17 cellular contexts compared by ENCODE assay signal in the genomic region with DNA sequence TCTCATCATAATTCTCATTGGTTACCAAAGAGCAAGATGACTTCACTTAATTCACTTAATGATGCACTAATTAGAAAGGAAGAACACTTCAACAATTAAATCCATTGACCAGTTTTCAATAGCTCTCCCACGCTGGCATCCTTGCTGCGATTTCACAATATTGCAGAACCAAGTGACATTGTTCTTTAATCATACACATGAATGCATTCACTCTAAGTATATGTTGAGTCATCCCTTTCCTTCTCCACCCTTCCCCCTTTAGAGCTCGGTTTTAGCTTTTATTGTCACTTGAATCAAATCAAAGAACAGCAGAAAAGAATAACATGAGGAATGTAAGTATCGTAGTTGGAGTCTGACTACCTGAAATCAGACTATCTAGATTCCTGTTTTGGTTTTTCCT.
A peak's percentile ranks its signal among the peaks of the same experiment; 100 is the strongest.
DNase-seq lines count a peak whose midpoint lies in the region; ATAC-seq, FAIRE-seq and TF ChIP-seq lines count a peak whose summit lies in the region.
"Had no signal": no experiment of that assay in that cellular context is flagged by ENCODE, and none has a peak within 500 bp of the region (broad histone marks: within the 10 kb centered on the region; RNA-seq: fewer than 3 reads in every experiment).

No MANE protein-coding gene starts in this region.

- in situ Hi-C loops in mammary epithelial cell (cut with MboI; ENCODE audit: low sequenced_read_pairs in 2 of 2) = no loop called here

- no peak overlapping the region for H3K9ac ChIP-seq in mammary epithelial cell (ENCODE audit: insufficient read depth, low read length)

- no peak overlapping the region for H3K4me3 ChIP-seq in mammary epithelial cell (replicated peaks in 1 of 3; ENCODE audit: insufficient read depth in 1 of 3, low read depth in 2 of 3, low read length in 3 of 3)
- H3K4me3 ChIP-seq in small intestine (ENCODE audit: low read depth in 1 of 2, low read length in 2 of 2) = no peak overlapping the region
- H3K4me3 ChIP-seq: upper lobe of right lung had no signal

- dilution Hi-C loops in mammary epithelial cell (cut with HindIII; ENCODE audit: low sequenced_read_pairs) = no loop called here

- peak; percentile 35 for DNase-seq in SIG-M5 treated with dmso at 0.1 percent for 504 hours (lab: John Stamatoyannopoulos, UW; ENCODE audit: unreplicated experiment)
- no peak for DNase-seq in SIG-M5 (lab: John Stamatoyannopoulos, UW)
- DNase-seq in NCI-H2227 treated with DMSO at 0.1 percent for 48 hours (lab: John Stamatoyannopoulos, UW) = peak; percentile 30
- DNase-seq in mammary epithelial cell = peak; percentile 3
- DNase-seq in small intestine = peak; percentile 67
- DNase-seq in RKO (ENCODE audit: low spot score) = no peak
- DNase-seq in left lobe of liver (ENCODE audit: low spot score) = no peak
- DNase-seq: activated CD4-positive, alpha-beta memory T cell treated with anti-CD3 and anti-CD28 coated beads for 36 hours; activated gamma-delta T cell; cerebellar nuclear complex; DMS79; NCI-H1694 treated with DMSO at 0.1 percent for 48 hours; posterior cingulate gyrus; T-helper 17 cell; upper lobe of right lung had no signal

- H3K9me3 ChIP-seq in mammary epithelial cell (replicated peaks; ENCODE audit: insufficient read depth, low read length) (peaks cover 2% of the 10 kb centered on the region), small intestine (ENCODE audit: control insufficient read depth, low read depth) (no peaks in the 10 kb centered on the region)
- H3K9me3 ChIP-seq: upper lobe of right lung had no signal

- CTCF ChIA-PET in mammary epithelial cell (lab: Charles Lee; ENCODE audit: low non-redundant PET) = no interaction called here

- H3K27ac ChIP-seq in mammary epithelial cell (ENCODE audit: insufficient read depth, low read depth, low read length) (no peak overlapping the region), small intestine (ENCODE audit: low read depth in 1 of 2, low read length in 1 of 2) (no peak overlapping the region)
- H3K27ac ChIP-seq: upper lobe of right lung had no signal

- FAIRE-seq in small intestine (lab: Jason Lieb, UNC) = no peak
- FAIRE-seq: GM12891 had no signal

- no peaks in the 10 kb centered on the region for H3K79me2 ChIP-seq in mammary epithelial cell (ENCODE audit: insufficient read depth, low read length)

- H4K20me1 ChIP-seq in mammary epithelial cell (ENCODE audit: insufficient read depth, low read length) = no peaks in the 10 kb centered on the region

- H3K4me1 ChIP-seq in mammary epithelial cell (ENCODE audit: insufficient read depth, low read length) (no peaks in the 10 kb centered on the region), small intestine (ENCODE audit: control insufficient read depth in 2 of 2, insufficient read depth in 1 of 2, low read depth in 1 of 2, low read length in 1 of 2) (peaks cover 0 to 2% of the 10 kb centered on the region in 2 donors)
- H3K4me1 ChIP-seq: upper lobe of right lung had no signal

- no peak overlapping the region for H2AFZ ChIP-seq in mammary epithelial cell (ENCODE audit: low read depth, low read length)

- intact Hi-C loops in mammary epithelial cell (cut with micrococcal nuclease) = loop anchor here (5.0 kb wide), 1 partner anchor 41 kb away; no protein-coding TSS in a partner anchor

- H3K36me3 ChIP-seq in mammary epithelial cell (ENCODE audit: insufficient read depth, low read length) (no peaks in the 10 kb centered on the region), small intestine (ENCODE audit: control insufficient read depth in 2 of 2, insufficient read depth in 2 of 2, low read length in 2 of 2) (no peaks in the 10 kb centered on the region)
- H3K36me3 ChIP-seq: upper lobe of right lung had no signal

- 0% methylated on average over 4 of the region's 4 CpGs for WGBS in mammary epithelial cell (ENCODE audit: low coverage, missing lambda C conversion rate)
- 12 to 46% (median 28%) methylated on average over 4 of the region's 4 CpGs for WGBS in small intestine, 3 donors

- TF ChIP-seq CTCF in mammary epithelial cell (conservative IDR thresholded peaks at IDR 0.05 in 1 of 2, IDR thresholded peaks at IDR 0.05 in 1 of 2; ENCODE audit: extremely low read depth in 1 of 2, insufficient read depth in 1 of 2, low read depth in 1 of 2, low read length in 2 of 2) = no peak

- ATAC-seq in left lobe of liver = no peak
- no peak for ATAC-seq in HG03565 (IDR thresholded peaks at IDR 0.05; ENCODE audit: unreplicated experiment)
- ATAC-seq: T-helper 17 cell, upper lobe of right lung had no signal

- BruUV-seq in mammary epithelial cell (replicated peaks; lab: Mats Ljungman, UMichigan) = no TSS peak

- H3K27me3 ChIP-seq in mammary epithelial cell (ENCODE audit: insufficient read depth, low read length) (no peaks in the 10 kb centered on the region), small intestine (ENCODE audit: control insufficient read depth in 2 of 2, insufficient read depth in 2 of 2, low read length in 2 of 2) (no peaks in the 10 kb centered on the region)
- H3K27me3 ChIP-seq: upper lobe of right lung had no signal

- no peak overlapping the region for H3K4me2 ChIP-seq in mammary epithelial cell (ENCODE audit: insufficient read depth, low read depth, low read length)

Comparison
In these comparisons a context has a peak if more than half of its experiments do, and no peak if none do; other contexts are left out.
1. DNase-seq: peak in SIG-M5 treated with dmso at 0.1 percent for 504 hours (single experiment), NCI-H2227 treated with DMSO at 0.1 percent for 48 hours (single experiment), mammary epithelial cell (single experiment) and small intestine (single experiment); none in SIG-M5 (single experiment), RKO (single experiment) and left lobe of liver (single experiment).